Comparison of ENCODE assay signal across 22 cellular contexts in the genomic region with DNA sequence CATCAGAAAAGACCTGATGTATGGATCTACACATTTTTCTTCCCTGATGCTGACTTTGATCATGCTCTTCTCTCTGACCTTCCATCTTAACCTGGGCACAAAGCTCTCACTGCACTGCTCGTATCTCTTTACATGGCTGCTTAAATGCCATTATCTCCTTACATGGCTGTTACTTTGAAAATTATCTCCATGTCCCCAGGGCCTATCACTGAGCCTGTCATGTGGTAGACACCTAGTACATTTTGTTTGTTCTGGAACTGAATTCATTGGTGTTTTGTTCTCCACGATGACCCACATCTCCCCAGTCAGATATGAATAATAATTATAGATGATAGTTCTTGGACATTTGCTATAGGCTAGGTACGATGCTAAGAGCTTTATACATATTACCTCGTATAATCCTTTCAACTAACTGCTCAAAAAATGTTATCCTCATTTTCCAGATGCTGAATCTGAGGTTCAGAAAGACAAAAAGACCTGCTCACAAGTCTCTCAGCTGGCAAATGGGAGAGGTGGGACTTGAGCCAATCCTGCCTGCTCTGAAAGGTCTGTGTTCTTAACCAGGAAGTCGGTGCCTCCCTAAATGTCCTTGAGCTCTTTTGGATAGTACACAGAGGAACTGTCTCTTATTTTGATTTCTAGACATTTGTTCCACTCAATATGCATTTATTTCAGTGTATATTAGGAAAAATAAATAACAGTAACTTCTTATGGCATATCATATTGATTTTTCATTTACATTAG. TPM values are rescaled to one million over a fixed set of nuclear protein-coding genes. Genes with fewer than 3 reads are reported as not detected.
DNase-seq lines count a peak whose midpoint lies in the region; ATAC-seq, FAIRE-seq and TF ChIP-seq lines count a peak whose summit lies in the region.
"Had no signal": no experiment of that assay in that cellular context is flagged by ENCODE, and none has a peak within 500 bp of the region (broad histone marks: within the 10 kb centered on the region; RNA-seq: fewer than 3 reads in every experiment).

No MANE protein-coding gene starts in this region.

- peak; percentile 59 for ATAC-seq in left colon
- no peak for ATAC-seq in WTC11
- ATAC-seq: HCT116 had no signal

- CTCF ChIA-PET in WTC11 (lab: Charles Lee), result no interaction called here

- 0 out of 2 replicates have a peak, but pooled peaks cover 1% of the 10 kb centered on the region for H3K4me1 Mint-ChIP-seq in WTC11

- H3K4me1 ChIP-seq in breast epithelium (peaks cover 0 to 4% of the 10 kb centered on the region in 2 donors), testis (no peaks in the 10 kb centered on the region)
- H3K4me1 ChIP-seq: sigmoid colon had no signal

- no peak overlapping the region for H3K4me3 Mint-ChIP-seq in WTC11
- H3K4me3 Mint-ChIP-seq: mesothelial cell of epicardium; T-helper 2 cell treated with Interferon-gamma antibody and Interleukin-4, amounts not matched to agents 5 μg/mL and 100 μg/mL, for 36 hours had no signal

- H3K27ac ChIP-seq in breast epithelium (peak overlapping the region; percentile 49 to 80), testis (peak overlapping the region in 1 of 2 donors; percentile 39)
- H3K27ac ChIP-seq: 22Rv1; BLaER1 treated with 17β-estradiol and CSF1 and Interleukin-3, amounts not matched to agents 10 nM and 100 nM; coronary artery; sigmoid colon; thoracic aorta had no signal

- H3K4me3 ChIP-seq in breast epithelium, result no peak overlapping the region
- no peak overlapping the region for H3K4me3 ChIP-seq in testis
- H3K4me3 ChIP-seq: BLaER1 treated with 17β-estradiol and CSF1 and Interleukin-3, amounts not matched to agents 10 nM and 100 nM; coronary artery; sigmoid colon; thoracic aorta had no signal

- no peaks in the 10 kb centered on the region for H3K27me3 Mint-ChIP-seq in WTC11 (ENCODE audit: low read depth)

- 34 to 48% methylated on average over 5 of the region's 5 CpGs for WGBS in testis, 2 donors

- FAIRE-seq in D721Med (lab: Jason Lieb, UNC), result no peak
- FAIRE-seq: GM18507 had no signal

- POLR2A ChIA-PET in WTC11 (lab: Charles Lee), result no interaction called here

- H3K27me3 ChIP-seq in breast epithelium, result no peaks in the 10 kb centered on the region
- H3K27me3 ChIP-seq in testis, result no peaks in the 10 kb centered on the region
- H3K27me3 ChIP-seq: BLaER1 treated with 17β-estradiol and CSF1 and Interleukin-3, amounts not matched to agents 10 nM and 100 nM; sigmoid colon had no signal

- no peaks in the 10 kb centered on the region for H3K9me3 ChIP-seq in breast epithelium
- H3K9me3 ChIP-seq in testis, result no peaks in the 10 kb centered on the region
- H3K9me3 ChIP-seq: sigmoid colon, thoracic aorta had no signal

- H3K36me3 Mint-ChIP-seq in WTC11, result no peaks in the 10 kb centered on the region
- H3K36me3 Mint-ChIP-seq: mesothelial cell of epicardium had no signal

- no peak overlapping the region for H3K27ac Mint-ChIP-seq in WTC11
- H3K27ac Mint-ChIP-seq: mesothelial cell of epicardium; T-helper 2 cell treated with Interferon-gamma antibody and Interleukin-4, amounts not matched to agents 5 μg/mL and 100 μg/mL, for 36 hours had no signal

- peak; percentile 10 for DNase-seq in DMS53 (lab: John Stamatoyannopoulos, UW)
- no peak for DNase-seq in DMS53 treated with DMSO at 0.1 percent for 48 hours (lab: John Stamatoyannopoulos, UW; ENCODE audit: unreplicated experiment)
- DNase-seq in breast epithelium (ENCODE audit: low spot score in 2 of 2), result peak; percentile 77 to 90
- no peak for DNase-seq in left colon
- peak; percentile 86 for DNase-seq in testis
- no peak for DNase-seq in WTC11 (ENCODE audit: low spot score)
- DNase-seq in D721Med (ENCODE audit: insufficient read length, low spot score), result no peak
- no peak for DNase-seq in GM20000 (ENCODE audit: low spot score)
- DNase-seq: activated CD4-positive, alpha-beta T cell treated with anti-CD3 and anti-CD28 coated beads for 48 hours; IMR-90; NCI-H226; SIG-M5; sigmoid colon; stimulated activated CD4-positive, alpha-beta T cell treated with anti-CD3 and anti-CD28 coated beads, Interleukin-4, amount 100 ng/mL, for 1 hour had no signal

- H3K36me3 ChIP-seq in breast epithelium (no peaks in the 10 kb centered on the region), testis (ENCODE audit: low read depth, missing control alignments) (no peaks in the 10 kb centered on the region)
- H3K36me3 ChIP-seq: BLaER1 treated with 17β-estradiol and CSF1 and Interleukin-3, amounts not matched to agents 10 nM and 100 nM; sigmoid colon; thoracic aorta had no signal

- TF ChIP-seq CTCF in breast epithelium (IDR thresholded peaks at IDR 0.05) (no peak), testis (IDR thresholded peaks at IDR 0.05) (no peak), WTC11 (IDR thresholded peaks at IDR 0.05) (no peak), D721Med (IDR thresholded peaks at IDR 0.05; ENCODE audit: insufficient read depth, missing control alignments) (no peak), GM20000 (IDR thresholded peaks at IDR 0.05; ENCODE audit: extremely low read depth, missing control alignments) (no peak)

- TF ChIP-seq POLR2A in breast epithelium (IDR thresholded peaks at IDR 0.05), result no peak
- no peak for TF ChIP-seq POLR2A in testis (IDR thresholded peaks at IDR 0.05)

- intact Hi-C loops in breast epithelium (cut with DNase I; ENCODE audit: low total_unique reads), result no loop called here
- intact Hi-C loops in left colon (cut with DNase I, micrococcal nuclease), result no loop called here
- intact Hi-C loops in testis (cut with DNase I; ENCODE audit: low total_unique reads), result no loop called here

- H3K9me3 Mint-ChIP-seq in WTC11, result peaks cover 5% of the 10 kb centered on the region

TF ChIP-seq in WTC11, 78 proteins besides CTCF, POLR2A, EP300 and RAD21 (continues in another document):
- TF ChIP-seq, protein P1, sequence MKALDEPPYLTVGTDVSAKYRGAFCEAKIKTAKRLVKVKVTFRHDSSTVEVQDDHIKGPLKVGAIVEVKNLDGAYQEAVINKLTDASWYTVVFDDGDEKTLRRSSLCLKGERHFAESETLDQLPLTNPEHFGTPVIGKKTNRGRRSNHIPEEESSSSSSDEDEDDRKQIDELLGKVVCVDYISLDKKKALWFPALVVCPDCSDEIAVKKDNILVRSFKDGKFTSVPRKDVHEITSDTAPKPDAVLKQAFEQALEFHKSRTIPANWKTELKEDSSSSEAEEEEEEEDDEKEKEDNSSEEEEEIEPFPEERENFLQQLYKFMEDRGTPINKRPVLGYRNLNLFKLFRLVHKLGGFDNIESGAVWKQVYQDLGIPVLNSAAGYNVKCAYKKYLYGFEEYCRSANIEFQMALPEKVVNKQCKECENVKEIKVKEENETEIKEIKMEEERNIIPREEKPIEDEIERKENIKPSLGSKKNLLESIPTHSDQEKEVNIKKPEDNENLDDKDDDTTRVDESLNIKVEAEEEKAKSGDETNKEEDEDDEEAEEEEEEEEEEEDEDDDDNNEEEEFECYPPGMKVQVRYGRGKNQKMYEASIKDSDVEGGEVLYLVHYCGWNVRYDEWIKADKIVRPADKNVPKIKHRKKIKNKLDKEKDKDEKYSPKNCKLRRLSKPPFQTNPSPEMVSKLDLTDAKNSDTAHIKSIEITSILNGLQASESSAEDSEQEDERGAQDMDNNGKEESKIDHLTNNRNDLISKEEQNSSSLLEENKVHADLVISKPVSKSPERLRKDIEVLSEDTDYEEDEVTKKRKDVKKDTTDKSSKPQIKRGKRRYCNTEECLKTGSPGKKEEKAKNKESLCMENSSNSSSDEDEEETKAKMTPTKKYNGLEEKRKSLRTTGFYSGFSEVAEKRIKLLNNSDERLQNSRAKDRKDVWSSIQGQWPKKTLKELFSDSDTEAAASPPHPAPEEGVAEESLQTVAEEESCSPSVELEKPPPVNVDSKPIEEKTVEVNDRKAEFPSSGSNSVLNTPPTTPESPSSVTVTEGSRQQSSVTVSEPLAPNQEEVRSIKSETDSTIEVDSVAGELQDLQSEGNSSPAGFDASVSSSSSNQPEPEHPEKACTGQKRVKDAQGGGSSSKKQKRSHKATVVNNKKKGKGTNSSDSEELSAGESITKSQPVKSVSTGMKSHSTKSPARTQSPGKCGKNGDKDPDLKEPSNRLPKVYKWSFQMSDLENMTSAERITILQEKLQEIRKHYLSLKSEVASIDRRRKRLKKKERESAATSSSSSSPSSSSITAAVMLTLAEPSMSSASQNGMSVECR (CRISPR knock-in tag; IDR thresholded peaks at IDR 0.05; ENCODE audit: borderline replicate concordance), result no peak
- TF ChIP-seq, protein P2, sequence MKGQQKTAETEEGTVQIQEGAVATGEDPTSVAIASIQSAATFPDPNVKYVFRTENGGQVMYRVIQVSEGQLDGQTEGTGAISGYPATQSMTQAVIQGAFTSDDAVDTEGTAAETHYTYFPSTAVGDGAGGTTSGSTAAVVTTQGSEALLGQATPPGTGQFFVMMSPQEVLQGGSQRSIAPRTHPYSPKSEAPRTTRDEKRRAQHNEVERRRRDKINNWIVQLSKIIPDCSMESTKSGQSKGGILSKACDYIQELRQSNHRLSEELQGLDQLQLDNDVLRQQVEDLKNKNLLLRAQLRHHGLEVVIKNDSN (CRISPR knock-in tag; IDR thresholded peaks at IDR 0.05), result no peak
- TF ChIP-seq RORB (CRISPR knock-in tag; IDR thresholded peaks at IDR 0.05) (no peak), OVOL2 (CRISPR knock-in tag; IDR thresholded peaks at IDR 0.05; ENCODE audit: borderline replicate concordance) (no peak), EMX1 (CRISPR knock-in tag; IDR thresholded peaks at IDR 0.05) (no peak), ZBTB21 (CRISPR knock-in tag; IDR thresholded peaks at IDR 0.05; ENCODE audit: borderline replicate concordance) (no peak)

RNA-seq across cellular contexts. Expression of a gene that starts 9.8 kb away (rescaled TPM):
- total RNA-seq in breast epithelium, result 10 to 100 TPM; 36.4 to 71.7 (median 49.9) TPM
- 10 to 100 TPM; 42.1 to 42.8 TPM for total RNA-seq in left colon
- total RNA-seq in testis, result 10 to 100 TPM; 52.9 to 64.4 TPM
- polyA plus RNA-seq in testis (ENCODE audit: insufficient read depth, low read depth, low replicate concordance), result 29.4 TPM
- total RNA-seq in WTC11 (2021), result 9.1 to 12.7 TPM (median 9.2 TPM) in 3 replicates

Comparison
In these comparisons a context has a peak if more than half of its experiments do, and no peak if none do; other contexts are left out.
1. DNase-seq: peak in DMS53 (single experiment), breast epithelium (2 of 2) and testis (single experiment); none in DMS53 treated with DMSO at 0.1 percent for 48 hours (single experiment), left colon (0 of 2), WTC11 (single experiment), D721Med (single experiment) and GM20000 (single experiment).